31 cellular contexts compared by ENCODE assay signal in genomic region chr6:150298029-150298380, GRCh38.
"Had no signal": no experiment of that assay in that cellular context is flagged by ENCODE, and none has a peak within 500 bp of the region (broad histone marks: within the 10 kb centered on the region; RNA-seq: fewer than 3 reads in every experiment).

No MANE protein-coding gene starts in this region.

- H3K4me3 ChIP-seq: adrenal gland, gastrocnemius medialis, hepatocyte, ovary, prostate gland, skin epidermis, tibial artery had no signal

- H3K27me3 ChIP-seq: adrenal gland, gastrocnemius medialis, hepatocyte, ovary, tibial artery had no signal

- H3K27ac ChIP-seq: adrenal gland, gastrocnemius medialis, hepatocyte, neutrophil, ovary, prostate gland had no signal

- H3K4me3 Mint-ChIP-seq: activated CD4-positive, alpha-beta T cell treated with anti-CD3 and anti-CD28 coated beads for 36 hours; activated naive CD8-positive, alpha-beta T cell; central memory CD8-positive, alpha-beta T cell; mesothelial cell of epicardium; naive B cell; nephron progenitor cell; stimulated activated memory B cell treated with anti-CD40 and anti-IgM and Interleukin-4, amounts not matched to agents 10 μg/mL and 1 μg/mL and 100 μg/mL, for 72 hours; stimulated activated naive CD8-positive, alpha-beta T cell treated with anti-CD3 and anti-CD28 coated beads, Interleukin-15, amount 100 ng/mL, for 72 hours had no signal

- H3K4me1 Mint-ChIP-seq: mesothelial cell of epicardium, naive B cell had no signal

- H3K4me1 ChIP-seq: adrenal gland, prostate gland, tibial artery had no signal

- H3K27me3 Mint-ChIP-seq: central memory CD8-positive, alpha-beta T cell had no signal

- DNase-seq: activated CD4-positive, CD25-positive, alpha-beta regulatory T cell; activated effector memory CD4-positive, alpha-beta T cell treated with Interleukin-2 at 50 U/mL for 16 hours; activated naive CD4-positive, alpha-beta T cell treated with Interleukin-2 at 50 U/mL for 16 hours; activated T-cell treated with anti-CD3 and anti-CD28 coated beads for 4 hours; adrenal gland; dermis blood vessel endothelial cell; effector CD4-positive, alpha-beta T cell; gastrocnemius medialis; glutamatergic neuron; islet precursor cell; left cardiac atrium; left ventricle myocardium superior; naive B cell; nephron progenitor cell; ovary; retina; stimulated activated CD4-positive, alpha-beta T cell treated with anti-CD3 and anti-CD28 coated beads, Interleukin-4, amount 100 ng/mL, for 4 hours; stimulated activated CD8-positive, alpha-beta memory T cell treated with anti-CD3 and anti-CD28 coated beads, Interleukin-4, amount 100 ng/mL, for 48 hours; stimulated activated naive CD8-positive, alpha-beta T cell treated with anti-CD3 and anti-CD28 coated beads, Interleukin-15, amount 100 ng/mL, for 72 hours; substantia nigra; T-helper 1 cell had no signal

- H3K36me3 Mint-ChIP-seq: activated naive CD8-positive, alpha-beta T cell had no signal

- H3K36me3 ChIP-seq: adrenal gland, gastrocnemius medialis, neutrophil, ovary, prostate gland, tibial artery had no signal

- ATAC-seq: activated CD4-positive, alpha-beta T cell treated with anti-CD3 and anti-CD28 coated beads for 36 hours; gastrocnemius medialis; stimulated activated memory B cell treated with anti-CD40 and anti-IgM and Interleukin-4, amounts not matched to agents 10 μg/mL and 1 μg/mL and 100 μg/mL, for 72 hours; stimulated activated naive CD8-positive, alpha-beta T cell treated with anti-CD3 and anti-CD28 coated beads, Interleukin-15, amount 100 ng/mL, for 72 hours had no signal

- H3K27ac Mint-ChIP-seq: activated CD4-positive, alpha-beta T cell treated with anti-CD3 and anti-CD28 coated beads for 36 hours; activated naive CD8-positive, alpha-beta T cell; mesothelial cell of epicardium; nephron progenitor cell; stimulated activated memory B cell treated with anti-CD40 and anti-IgM and Interleukin-4, amounts not matched to agents 10 μg/mL and 1 μg/mL and 100 μg/mL, for 72 hours; stimulated activated naive CD8-positive, alpha-beta T cell treated with anti-CD3 and anti-CD28 coated beads, Interleukin-15, amount 100 ng/mL, for 72 hours had no signal

- H3K9me3 ChIP-seq: ovary, prostate gland had no signal
